ENCODE assay signal across 15 cellular contexts in genomic region chr2:10164611-10165010, GRCh38.
"Had no signal": no experiment of that assay in that cellular context is flagged by ENCODE, and none has a peak within 500 bp of the region (broad histone marks: within the 10 kb centered on the region; RNA-seq: fewer than 3 reads in every experiment).

No MANE protein-coding gene starts in this region.

- H2AFZ ChIP-seq: hepatocyte had no signal

- H3K27ac ChIP-seq: dorsolateral prefrontal cortex, foreskin keratinocyte, hepatocyte had no signal

- H3K27me3 Mint-ChIP-seq: naive B cell had no signal

- H3K4me3 ChIP-seq: dorsolateral prefrontal cortex, hepatocyte, lung had no signal

- H3K4me3 Mint-ChIP-seq: naive B cell, nephron had no signal

- DNase-seq: cortex of kidney; dorsolateral prefrontal cortex; effector CD8-positive, alpha-beta T cell; foreskin keratinocyte; head of caudate nucleus; left colon; left ventricle myocardium superior; mesenchymal stem cell; stimulated activated naive CD4-positive, alpha-beta T cell treated with Interleukin-2 at 50 U/mL for 16 hours; trophoblast cell had no signal

- H3K36me3 Mint-ChIP-seq: naive B cell had no signal

- H3K27me3 ChIP-seq: dorsolateral prefrontal cortex, foreskin keratinocyte, hepatocyte had no signal

- ATAC-seq: foreskin keratinocyte, left colon, left ventricle myocardium superior, sciatic nerve had no signal

- H3K9me3 Mint-ChIP-seq: naive B cell, nephron had no signal

- H3K4me1 ChIP-seq: foreskin keratinocyte had no signal

- H3K4me2 ChIP-seq: hepatocyte had no signal

- H3K79me2 ChIP-seq: hepatocyte had no signal
